1 cellular context compared by ENCODE assay signal in the genomic region with DNA sequence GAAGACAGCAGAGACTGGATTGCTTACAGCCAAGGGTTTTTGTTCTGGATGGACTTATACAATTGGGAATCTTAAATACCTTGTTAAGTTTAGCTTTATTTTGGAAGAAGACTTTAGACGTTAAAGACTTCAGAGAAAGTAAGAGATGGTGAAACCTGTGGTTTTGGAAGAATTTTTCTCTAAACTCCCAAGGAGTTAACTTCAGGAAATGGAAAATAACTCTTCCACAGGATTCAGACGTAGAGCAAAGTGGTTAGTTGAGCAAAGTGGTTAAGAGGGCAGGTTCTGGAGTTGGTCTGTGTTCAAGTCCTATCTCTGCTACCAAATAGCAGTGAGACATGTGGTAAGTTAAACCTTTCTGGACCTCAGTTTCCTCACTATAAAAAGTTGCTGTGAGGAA.
TF ChIP-seq lines count a peak whose summit lies in the region.

No MANE protein-coding gene starts in this region.

TF ChIP-seq in IMR-90, 13 proteins besides CTCF, POLR2A, EP300 and RAD21:
- TF ChIP-seq FOS (IDR thresholded peaks at IDR 0.05; ENCODE audit: low read depth, low read length) (no peak), MXI1 (IDR thresholded peaks at IDR 0.05; ENCODE audit: borderline replicate concordance, low read depth, low read length) (no peak), RCOR1 (IDR thresholded peaks at IDR 0.05; ENCODE audit: insufficient replicate concordance, low read length) (no peak), RFX5 (IDR thresholded peaks at IDR 0.05; ENCODE audit: low read depth, low read length) (no peak), CEBPB (IDR thresholded peaks at IDR 0.05; ENCODE audit: low read depth, low read length) (no peak), BHLHE40 (IDR thresholded peaks at IDR 0.05; ENCODE audit: low read depth, low read length) (no peak), MAZ (IDR thresholded peaks at IDR 0.05; ENCODE audit: borderline replicate concordance, low read depth, low read length) (no peak), NFE2L2 (IDR thresholded peaks at IDR 0.05; ENCODE audit: low read depth, low read length) (no peak), MAFK (IDR thresholded peaks at IDR 0.05; ENCODE audit: low read depth, low read length) (no peak), CHD1 (IDR thresholded peaks at IDR 0.05; ENCODE audit: low read depth, low read length) (no peak), SMC3 (IDR thresholded peaks at IDR 0.05; ENCODE audit: low read depth, low read length) (no peak)
- TF ChIP-seq, protein P1, sequence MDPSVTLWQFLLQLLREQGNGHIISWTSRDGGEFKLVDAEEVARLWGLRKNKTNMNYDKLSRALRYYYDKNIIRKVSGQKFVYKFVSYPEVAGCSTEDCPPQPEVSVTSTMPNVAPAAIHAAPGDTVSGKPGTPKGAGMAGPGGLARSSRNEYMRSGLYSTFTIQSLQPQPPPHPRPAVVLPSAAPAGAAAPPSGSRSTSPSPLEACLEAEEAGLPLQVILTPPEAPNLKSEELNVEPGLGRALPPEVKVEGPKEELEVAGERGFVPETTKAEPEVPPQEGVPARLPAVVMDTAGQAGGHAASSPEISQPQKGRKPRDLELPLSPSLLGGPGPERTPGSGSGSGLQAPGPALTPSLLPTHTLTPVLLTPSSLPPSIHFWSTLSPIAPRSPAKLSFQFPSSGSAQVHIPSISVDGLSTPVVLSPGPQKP (IDR thresholded peaks at IDR 0.05; ENCODE audit: borderline replicate concordance, low read depth, low read length), result no peak
- TF ChIP-seq, protein P2, sequence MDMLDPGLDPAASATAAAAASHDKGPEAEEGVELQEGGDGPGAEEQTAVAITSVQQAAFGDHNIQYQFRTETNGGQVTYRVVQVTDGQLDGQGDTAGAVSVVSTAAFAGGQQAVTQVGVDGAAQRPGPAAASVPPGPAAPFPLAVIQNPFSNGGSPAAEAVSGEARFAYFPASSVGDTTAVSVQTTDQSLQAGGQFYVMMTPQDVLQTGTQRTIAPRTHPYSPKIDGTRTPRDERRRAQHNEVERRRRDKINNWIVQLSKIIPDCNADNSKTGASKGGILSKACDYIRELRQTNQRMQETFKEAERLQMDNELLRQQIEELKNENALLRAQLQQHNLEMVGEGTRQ (IDR thresholded peaks at IDR 0.05; ENCODE audit: low read depth, low read length), result no peak
